ENCODE assay signal across 1 cellular context in the genomic region with DNA sequence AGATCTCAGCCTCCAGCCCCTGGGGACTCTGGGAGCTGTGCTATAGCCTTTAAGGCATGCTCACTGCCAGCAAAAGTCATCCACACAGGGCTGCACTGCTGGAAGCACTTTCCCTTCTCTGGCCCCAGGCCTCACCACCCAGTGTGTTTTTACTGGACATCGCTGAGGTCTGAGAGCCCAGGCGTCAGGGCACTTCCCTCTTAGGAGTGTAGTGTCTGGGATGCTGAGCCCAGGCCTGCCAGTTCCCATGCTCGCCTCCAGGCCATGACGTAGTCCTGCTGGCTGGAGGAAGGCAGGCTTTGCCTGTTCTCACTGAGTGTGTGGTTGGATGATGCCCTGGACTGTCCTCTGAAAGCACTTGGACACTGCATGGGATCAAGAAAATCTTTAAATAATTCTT.
TF ChIP-seq lines count a peak whose summit lies in the region.

No MANE protein-coding gene starts in this region.

TF ChIP-seq in WTC11, 78 proteins besides CTCF, POLR2A, EP300 and RAD21 (continued from another document):
- TF ChIP-seq, protein P1, sequence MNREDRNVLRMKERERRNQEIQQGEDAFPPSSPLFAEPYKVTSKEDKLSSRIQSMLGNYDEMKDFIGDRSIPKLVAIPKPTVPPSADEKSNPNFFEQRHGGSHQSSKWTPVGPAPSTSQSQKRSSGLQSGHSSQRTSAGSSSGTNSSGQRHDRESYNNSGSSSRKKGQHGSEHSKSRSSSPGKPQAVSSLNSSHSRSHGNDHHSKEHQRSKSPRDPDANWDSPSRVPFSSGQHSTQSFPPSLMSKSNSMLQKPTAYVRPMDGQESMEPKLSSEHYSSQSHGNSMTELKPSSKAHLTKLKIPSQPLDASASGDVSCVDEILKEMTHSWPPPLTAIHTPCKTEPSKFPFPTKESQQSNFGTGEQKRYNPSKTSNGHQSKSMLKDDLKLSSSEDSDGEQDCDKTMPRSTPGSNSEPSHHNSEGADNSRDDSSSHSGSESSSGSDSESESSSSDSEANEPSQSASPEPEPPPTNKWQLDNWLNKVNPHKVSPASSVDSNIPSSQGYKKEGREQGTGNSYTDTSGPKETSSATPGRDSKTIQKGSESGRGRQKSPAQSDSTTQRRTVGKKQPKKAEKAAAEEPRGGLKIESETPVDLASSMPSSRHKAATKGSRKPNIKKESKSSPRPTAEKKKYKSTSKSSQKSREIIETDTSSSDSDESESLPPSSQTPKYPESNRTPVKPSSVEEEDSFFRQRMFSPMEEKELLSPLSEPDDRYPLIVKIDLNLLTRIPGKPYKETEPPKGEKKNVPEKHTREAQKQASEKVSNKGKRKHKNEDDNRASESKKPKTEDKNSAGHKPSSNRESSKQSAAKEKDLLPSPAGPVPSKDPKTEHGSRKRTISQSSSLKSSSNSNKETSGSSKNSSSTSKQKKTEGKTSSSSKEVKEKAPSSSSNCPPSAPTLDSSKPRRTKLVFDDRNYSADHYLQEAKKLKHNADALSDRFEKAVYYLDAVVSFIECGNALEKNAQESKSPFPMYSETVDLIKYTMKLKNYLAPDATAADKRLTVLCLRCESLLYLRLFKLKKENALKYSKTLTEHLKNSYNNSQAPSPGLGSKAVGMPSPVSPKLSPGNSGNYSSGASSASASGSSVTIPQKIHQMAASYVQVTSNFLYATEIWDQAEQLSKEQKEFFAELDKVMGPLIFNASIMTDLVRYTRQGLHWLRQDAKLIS (CRISPR knock-in tag; IDR thresholded peaks at IDR 0.05; ENCODE audit: borderline replicate concordance), result no peak
